ENCODE assay signal across 29 cellular contexts in genomic region chr18:37381554-37381953, GRCh38.
"Had no signal": no experiment of that assay in that cellular context is flagged by ENCODE, and none has a peak within 500 bp of the region (broad histone marks: within the 10 kb centered on the region; RNA-seq: fewer than 3 reads in every experiment).

No MANE protein-coding gene starts in this region.

- H3K27ac Mint-ChIP-seq: activated B cell treated with CpG ODN at 0.5 μM for 24 hours; activated CD8-positive, alpha-beta memory T cell treated with anti-CD3 and anti-CD28 coated beads, Interleukin-2, amount 10 ng/mL, durations not matched to agents 7 days and 5 days; activated CD8-positive, alpha-beta T cell treated with anti-CD3 and anti-CD28 coated beads for 36 hours; activated naive CD4-positive, alpha-beta T cell treated with anti-CD3 and anti-CD28 coated beads, Interleukin-2, amount 50 U/mL, for 24 hours; activated naive CD8-positive, alpha-beta T cell treated with anti-CD3 and anti-CD28 coated beads, Interleukin-2, amount 50 U/mL, for 24 hours; activated T-helper 2 cell treated with anti-CD3 and anti-CD28 coated beads, Interferon-gamma antibody, Interleukin-2, Interleukin-4, amounts not matched to agents 10 μg/mL and 5 μg/mL and 100 μg/mL, durations not matched to agents 14 hours and 24 hours and 36 hours; natural killer cell treated with Interleukin-12 subunit alpha and Interleukin-12 subunit beta and Interleukin-15 and Interleukin-18, amount 100 ng/mL, for 72 hours; stimulated activated naive B cell treated with anti-CD40 and anti-IgM and Interleukin-4, amounts not matched to agents 10 μg/mL and 1 μg/mL and 100 μg/mL, for 72 hours had no signal

- FAIRE-seq: islet of Langerhans had no signal

- H3K9me3 ChIP-seq: esophagus muscularis mucosa, heart right ventricle, left ventricle myocardium inferior, mucosa of descending colon, sigmoid colon, stomach, thyroid gland, upper lobe of right lung had no signal

- H3K36me3 Mint-ChIP-seq: activated CD8-positive, alpha-beta memory T cell treated with anti-CD3 and anti-CD28 coated beads, Interleukin-2, amount 10 ng/mL, durations not matched to agents 7 days and 5 days; activated naive CD4-positive, alpha-beta T cell treated with anti-CD3 and anti-CD28 coated beads, Interleukin-2, amount 50 U/mL, for 24 hours; natural killer cell treated with Interleukin-12 subunit alpha and Interleukin-12 subunit beta and Interleukin-15 and Interleukin-18, amount 100 ng/mL, for 72 hours; stimulated activated naive B cell treated with anti-CD40 and anti-IgM and Interleukin-4, amounts not matched to agents 10 μg/mL and 1 μg/mL and 100 μg/mL, for 72 hours had no signal

- H3K9me3 Mint-ChIP-seq: activated B cell treated with CpG ODN at 0.5 μM for 24 hours; activated CD8-positive, alpha-beta T cell treated with anti-CD3 and anti-CD28 coated beads for 36 hours; activated naive CD4-positive, alpha-beta T cell treated with anti-CD3 and anti-CD28 coated beads, Interleukin-2, amount 50 U/mL, for 24 hours; activated T-helper 2 cell treated with anti-CD3 and anti-CD28 coated beads, Interferon-gamma antibody, Interleukin-2, Interleukin-4, amounts not matched to agents 10 μg/mL and 5 μg/mL and 100 μg/mL, durations not matched to agents 14 hours and 24 hours and 36 hours had no signal

- H3K4me1 Mint-ChIP-seq: activated B cell treated with CpG ODN at 0.5 μM for 24 hours; activated CD8-positive, alpha-beta memory T cell treated with anti-CD3 and anti-CD28 coated beads, Interleukin-2, amount 10 ng/mL, durations not matched to agents 7 days and 5 days; activated naive CD4-positive, alpha-beta T cell treated with anti-CD3 and anti-CD28 coated beads, Interleukin-2, amount 50 U/mL, for 24 hours; activated naive CD8-positive, alpha-beta T cell treated with anti-CD3 and anti-CD28 coated beads, Interleukin-2, amount 50 U/mL, for 24 hours; stimulated activated naive B cell treated with anti-CD40 and anti-IgM and Interleukin-4, amounts not matched to agents 10 μg/mL and 1 μg/mL and 100 μg/mL, for 72 hours had no signal

- DNase-seq: activated B cell treated with CpG ODN at 0.5 μM for 24 hours; activated CD4-positive, alpha-beta T cell treated with anti-CD3 and anti-CD28 coated beads, Interleukin-2, amount 50 U/mL, for 1 hour; activated CD8-positive, alpha-beta memory T cell treated with anti-CD3 and anti-CD28 coated beads, Interleukin-2, amount 10 ng/mL, durations not matched to agents 7 days and 5 days; activated CD8-positive, alpha-beta T cell treated with anti-CD3 and anti-CD28 coated beads for 36 hours; activated naive CD8-positive, alpha-beta T cell treated with anti-CD3 and anti-CD28 coated beads, Interleukin-2, amount 50 U/mL, for 24 hours; activated T-cell treated with anti-CD3 and anti-CD28 coated beads, Interleukin-2, amount 50 U/mL, for 48 hours; amygdala; caudate nucleus; cortex of kidney; heart right ventricle; left ventricle myocardium inferior; mucosa of descending colon; sigmoid colon; stimulated activated CD4-positive, alpha-beta T cell treated with anti-CD3 and anti-CD28 coated beads, Interleukin-1b, Interleukin-23, amount 100 ng/mL, for 48 hours; stimulated activated CD4-positive, alpha-beta T cell treated with anti-CD3 and anti-CD28 coated beads, Interleukin-4, amount 100 ng/mL, for 4 hours; stimulated activated CD8-positive, alpha-beta memory T cell treated with anti-CD3 and anti-CD28 coated beads, Interleukin-4, amount 100 ng/mL, for 48 hours; stimulated activated naive B cell treated with anti-CD40 and anti-IgM and Interleukin-4, amounts not matched to agents 10 μg/mL and 1 μg/mL and 100 μg/mL, for 72 hours; stomach; T-helper 2 cell; thyroid gland; upper lobe of right lung had no signal

- H3K27ac ChIP-seq: esophagus muscularis mucosa, foreskin keratinocyte, heart right ventricle, left ventricle myocardium inferior, sigmoid colon, stomach, thyroid gland, upper lobe of right lung had no signal

- H3K36me3 ChIP-seq: esophagus muscularis mucosa, heart right ventricle, left ventricle myocardium inferior, sigmoid colon, stomach, thyroid gland, upper lobe of right lung had no signal

- H3K4me2 ChIP-seq: smooth muscle cell had no signal

- H3K4me1 ChIP-seq: esophagus muscularis mucosa, foreskin keratinocyte, heart right ventricle, left ventricle myocardium inferior, sigmoid colon, stomach, thyroid gland, upper lobe of right lung had no signal

- ATAC-seq: activated CD8-positive, alpha-beta memory T cell treated with anti-CD3 and anti-CD28 coated beads, Interleukin-2, amount 10 ng/mL, durations not matched to agents 7 days and 5 days; activated CD8-positive, alpha-beta T cell treated with anti-CD3 and anti-CD28 coated beads for 36 hours; activated naive CD8-positive, alpha-beta T cell treated with anti-CD3 and anti-CD28 coated beads, Interleukin-2, amount 50 U/mL, for 24 hours; foreskin keratinocyte; heart right ventricle; mucosa of descending colon; natural killer cell treated with Interleukin-12 subunit alpha and Interleukin-12 subunit beta and Interleukin-15 and Interleukin-18, amount 100 ng/mL, for 72 hours; stimulated activated naive B cell treated with anti-CD40 and anti-IgM and Interleukin-4, amounts not matched to agents 10 μg/mL and 1 μg/mL and 100 μg/mL, for 72 hours; upper lobe of right lung had no signal

- H3K27me3 ChIP-seq: foreskin keratinocyte, thyroid gland had no signal

- H3K4me3 Mint-ChIP-seq: activated B cell treated with CpG ODN at 0.5 μM for 24 hours; activated CD8-positive, alpha-beta memory T cell treated with anti-CD3 and anti-CD28 coated beads, Interleukin-2, amount 10 ng/mL, durations not matched to agents 7 days and 5 days; activated CD8-positive, alpha-beta T cell treated with anti-CD3 and anti-CD28 coated beads for 36 hours; activated naive CD4-positive, alpha-beta T cell treated with anti-CD3 and anti-CD28 coated beads, Interleukin-2, amount 50 U/mL, for 24 hours; activated naive CD8-positive, alpha-beta T cell treated with anti-CD3 and anti-CD28 coated beads, Interleukin-2, amount 50 U/mL, for 24 hours; natural killer cell treated with Interleukin-12 subunit alpha and Interleukin-12 subunit beta and Interleukin-15 and Interleukin-18, amount 100 ng/mL, for 72 hours; stimulated activated naive B cell treated with anti-CD40 and anti-IgM and Interleukin-4, amounts not matched to agents 10 μg/mL and 1 μg/mL and 100 μg/mL, for 72 hours had no signal

- H3K4me3 ChIP-seq: esophagus muscularis mucosa, heart right ventricle, left ventricle myocardium inferior, lung, mucosa of descending colon, sigmoid colon, smooth muscle cell, stomach, thyroid gland, upper lobe of right lung had no signal
